5 cellular contexts compared by ENCODE assay signal in the genomic region with DNA sequence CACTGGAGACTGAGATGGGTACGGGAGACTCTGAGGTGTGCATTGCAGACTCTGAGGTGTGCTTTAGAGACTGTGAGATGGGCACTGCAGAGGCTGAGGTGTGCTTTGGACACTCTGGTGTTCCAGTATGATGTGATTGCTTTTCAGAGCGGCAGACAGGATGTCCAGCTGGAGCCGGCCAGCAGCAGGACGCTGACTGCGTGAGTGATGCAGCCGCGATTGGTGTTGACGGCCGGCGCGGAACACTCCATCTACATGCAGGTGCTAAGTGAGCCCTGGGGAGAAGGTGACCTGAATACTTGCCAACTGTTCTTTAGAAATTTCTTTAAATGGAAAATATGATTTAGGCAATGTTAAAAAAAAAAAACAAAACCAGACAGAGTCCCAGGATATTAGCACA.
"Had no signal": no experiment of that assay in that cellular context is flagged by ENCODE, and none has a peak within 500 bp of the region (broad histone marks: within the 10 kb centered on the region; RNA-seq: fewer than 3 reads in every experiment).

No MANE protein-coding gene starts in this region.

- H3K27ac ChIP-seq: HL-60 had no signal

- H3K4me3 ChIP-seq: GM23338 had no signal

- DNase-seq: H9, HCEC 1CT had no signal

- ATAC-seq: GM23338, HepG2 had no signal
